Comparison of ENCODE assay signal across 8 cellular contexts in the genomic region with DNA sequence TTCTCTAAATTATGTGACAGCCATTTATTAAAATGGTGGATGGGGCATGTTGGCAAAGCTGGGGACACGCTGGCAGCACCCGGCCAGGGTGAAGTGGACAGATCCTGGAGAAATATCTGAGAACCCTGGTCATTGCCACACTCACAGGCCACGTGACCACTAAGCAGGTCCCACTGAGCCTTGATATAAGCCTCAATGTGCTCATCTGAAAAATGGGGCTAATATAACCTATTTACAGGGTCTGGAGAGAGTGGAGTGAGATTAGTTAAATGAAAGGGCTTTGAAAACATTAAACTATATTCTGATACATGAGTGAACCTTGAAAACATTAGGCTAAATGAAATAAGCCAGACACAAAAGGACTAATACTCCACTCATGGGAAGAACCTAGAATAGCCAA.
"Had no signal": no experiment of that assay in that cellular context is flagged by ENCODE, and none has a peak within 500 bp of the region (broad histone marks: within the 10 kb centered on the region; RNA-seq: fewer than 3 reads in every experiment).

No MANE protein-coding gene starts in this region.

- H3K27ac Mint-ChIP-seq: GM23338 had no signal

- DNase-seq: H9, HCEC 1CT, IMR-90, KG1 had no signal

- FAIRE-seq: H1, H54 had no signal

- H3K4me3 Mint-ChIP-seq: GM23338, H9 had no signal

- H3K9me3 Mint-ChIP-seq: GM23338 had no signal

- H3K4me3 ChIP-seq: GM23338 had no signal

- H2AFZ ChIP-seq: GM23338 had no signal

- H3K4me2 ChIP-seq: GM23338 had no signal

- H3K27ac ChIP-seq: HL-60 had no signal
